ENCODE assay signal across 10 cellular contexts in the genomic region with DNA sequence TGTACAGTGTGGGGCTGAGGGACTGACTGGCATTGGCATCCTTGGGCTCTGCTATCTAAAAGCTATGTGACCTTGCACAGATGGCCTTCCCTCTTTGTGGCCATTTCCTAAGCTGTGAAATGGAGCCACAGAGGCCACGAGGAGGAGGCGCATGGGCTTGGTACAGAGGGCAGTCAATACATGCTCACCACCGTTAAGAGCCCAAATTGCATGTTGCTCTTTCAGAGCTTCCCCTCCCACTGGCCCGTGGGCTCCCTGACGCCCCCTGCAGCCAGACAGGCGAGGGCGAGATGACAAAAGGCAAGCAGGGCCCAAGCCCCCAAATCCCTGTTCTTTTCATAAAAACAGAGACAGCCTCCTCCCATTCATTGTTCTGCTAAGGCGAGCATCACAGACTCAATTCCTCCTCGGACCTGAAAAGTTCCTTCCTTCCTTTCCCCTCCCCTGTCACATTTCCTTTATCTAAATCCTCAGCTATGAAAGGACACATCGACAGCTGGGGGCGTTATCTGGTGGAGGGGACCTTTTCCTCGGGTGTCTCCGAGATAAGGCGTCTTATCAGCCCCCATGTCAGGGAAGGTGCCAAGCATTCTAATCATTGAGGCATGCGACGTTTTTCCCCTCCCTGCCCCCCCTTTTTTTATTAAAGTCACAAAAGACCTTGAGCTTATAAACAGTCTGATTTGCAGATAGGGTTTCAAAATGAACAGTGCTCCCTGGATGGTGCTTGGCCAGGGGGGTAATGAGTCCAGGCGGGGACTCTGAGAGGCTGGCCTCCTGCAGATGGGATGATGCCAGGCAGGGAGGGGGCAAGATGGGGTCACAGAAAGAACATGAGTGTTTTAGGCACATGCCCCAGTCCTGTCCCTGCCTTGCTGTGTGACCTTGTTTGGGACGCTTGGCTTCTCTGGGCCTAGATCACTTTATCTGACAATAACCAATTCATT. TPM values are rescaled to one million over a fixed set of nuclear protein-coding genes. Genes with fewer than 3 reads are reported as not detected.
DNase-seq lines count a peak whose midpoint lies in the region; ATAC-seq and TF ChIP-seq lines count a peak whose summit lies in the region.
"Had no signal": no experiment of that assay in that cellular context is flagged by ENCODE, and none has a peak within 500 bp of the region (broad histone marks: within the 10 kb centered on the region; RNA-seq: fewer than 3 reads in every experiment).

No MANE protein-coding gene starts in this region.

- H3K27me3 Mint-ChIP-seq in effector memory CD8-positive, alpha-beta T cell, result peaks cover 7 to 32% of the 10 kb centered on the region in 2 donors

- H3K4me1 ChIP-seq in cardiac muscle cell (ENCODE audit: low read depth) (peaks cover 42% of the 10 kb centered on the region), stomach (peaks cover 0 to 13% (median 7%) of the 10 kb centered on the region in 4 donors)

- H3K36me3 ChIP-seq in cardiac muscle cell, result no peaks in the 10 kb centered on the region
- H3K36me3 ChIP-seq in stomach, result no peaks in the 10 kb centered on the region

- no peak overlapping the region for H3K4me3 Mint-ChIP-seq in effector memory CD8-positive, alpha-beta T cell
- H3K4me3 Mint-ChIP-seq: CD4-positive, CD25-positive, alpha-beta regulatory T cell had no signal

- peaks cover 2 to 4% of the 10 kb centered on the region in 2 donors for H3K4me1 Mint-ChIP-seq in effector memory CD8-positive, alpha-beta T cell (ENCODE audit: low read depth in 2 of 2)

- no peak overlapping the region for H3K4me3 ChIP-seq in cardiac muscle cell
- no peak overlapping the region for H3K4me3 ChIP-seq in stomach

- 22 to 32% (median 27%) methylated on average over 18 of the region's 18 CpGs for WGBS in stomach, 5 donors

- H3K27me3 ChIP-seq in cardiac muscle cell (no peaks in the 10 kb centered on the region), stomach (peaks cover 0 to 21% (median 0%) of the 10 kb centered on the region in 3 donors)

- intact Hi-C loops in stomach (cut with DNase I; ENCODE audit: low total_unique reads), result no loop called here

- TF ChIP-seq CTCF in cardiac muscle cell (IDR thresholded peaks at IDR 0.05; ENCODE audit: low read depth, low read length) (peak; percentile 42), stomach (IDR thresholded peaks at IDR 0.05) (no peak)

- H3K9me3 Mint-ChIP-seq in effector memory CD8-positive, alpha-beta T cell, result no peaks in the 10 kb centered on the region
- H3K9me3 Mint-ChIP-seq: CD4-positive, CD25-positive, alpha-beta regulatory T cell had no signal

- TF ChIP-seq EP300 in stomach (IDR thresholded peaks at IDR 0.05), result no peak

- no peak overlapping the region for H3K27ac Mint-ChIP-seq in effector memory CD8-positive, alpha-beta T cell

- ATAC-seq in GM19467 (IDR thresholded peaks at IDR 0.05; ENCODE audit: unreplicated experiment), result no peak
- ATAC-seq in effector memory CD8-positive, alpha-beta T cell (replicated peaks), result no peak

- DNase-seq in activated effector memory CD4-positive, alpha-beta T cell treated with anti-CD3 and anti-CD28 coated beads, Interleukin-2, amount 50 U/mL, for 16 hours, result peak; percentile 60
- DNase-seq in activated effector memory CD4-positive, alpha-beta T cell treated with Interleukin-2 at 50 U/mL for 16 hours, result no peak
- DNase-seq in OCI-M1 (lab: John Stamatoyannopoulos, UW), result peak; percentile 82
- peak in 1 of 2 donors; percentile 5 for DNase-seq in cardiac muscle cell (ENCODE audit: low read depth in 1 of 2, low spot score in 1 of 2)
- peak; percentile 40 for DNase-seq in stomach
- no peak for DNase-seq in SHP77 (lab: John Stamatoyannopoulos, UW)
- DNase-seq in effector memory CD8-positive, alpha-beta T cell, result no peak
- DNase-seq: CD4-positive, CD25-positive, alpha-beta regulatory T cell had no signal

- H3K27ac ChIP-seq in cardiac muscle cell (peak overlapping the region; percentile 50), stomach (peak overlapping the region in 3 of 5 donors; percentile 10 to 33 (median 20))
- H3K27ac ChIP-seq: HL-60 had no signal

- no peak for TF ChIP-seq POLR2A in stomach (IDR thresholded peaks at IDR 0.05)

- H3K9me3 ChIP-seq in cardiac muscle cell (ENCODE audit: low read depth) (no peaks in the 10 kb centered on the region), stomach (no peaks in the 10 kb centered on the region)

- peaks cover 15% of the 10 kb centered on the region for H3K36me3 Mint-ChIP-seq in effector memory CD8-positive, alpha-beta T cell (ENCODE audit: insufficient read depth)
- H3K36me3 Mint-ChIP-seq: CD4-positive, CD25-positive, alpha-beta regulatory T cell had no signal

RNA-seq across cellular contexts. Expression of a gene that starts 26.4 kb away (rescaled TPM):
- total RNA-seq in cardiac muscle cell, result 35.5 and 42.9 TPM in 2 replicates
- polyA plus RNA-seq in cardiac muscle cell, result 25.4 and 42.1 TPM in 2 replicates
- 10 to 100 TPM in 1 of 5 donors, 1 to 10 TPM in 4; 1.7 to 19.7 (median 5.4) TPM for total RNA-seq in stomach
- polyA plus RNA-seq in stomach, result 1 to 10 TPM; 3.1 to 5.4 (median 3.7) TPM

Comparison
In these comparisons a context has a peak if more than half of its experiments do, and no peak if none do; other contexts are left out.
1. DNase-seq: peak in activated effector memory CD4-positive, alpha-beta T cell treated with anti-CD3 and anti-CD28 coated beads, Interleukin-2, amount 50 U/mL, for 16 hours (single experiment), OCI-M1 (single experiment) and stomach (single experiment); none in activated effector memory CD4-positive, alpha-beta T cell treated with Interleukin-2 at 50 U/mL for 16 hours (single experiment), SHP77 (0 of 2) and effector memory CD8-positive, alpha-beta T cell (0 of 3).